ENCODE assay signal across 8 cellular contexts in the genomic region with DNA sequence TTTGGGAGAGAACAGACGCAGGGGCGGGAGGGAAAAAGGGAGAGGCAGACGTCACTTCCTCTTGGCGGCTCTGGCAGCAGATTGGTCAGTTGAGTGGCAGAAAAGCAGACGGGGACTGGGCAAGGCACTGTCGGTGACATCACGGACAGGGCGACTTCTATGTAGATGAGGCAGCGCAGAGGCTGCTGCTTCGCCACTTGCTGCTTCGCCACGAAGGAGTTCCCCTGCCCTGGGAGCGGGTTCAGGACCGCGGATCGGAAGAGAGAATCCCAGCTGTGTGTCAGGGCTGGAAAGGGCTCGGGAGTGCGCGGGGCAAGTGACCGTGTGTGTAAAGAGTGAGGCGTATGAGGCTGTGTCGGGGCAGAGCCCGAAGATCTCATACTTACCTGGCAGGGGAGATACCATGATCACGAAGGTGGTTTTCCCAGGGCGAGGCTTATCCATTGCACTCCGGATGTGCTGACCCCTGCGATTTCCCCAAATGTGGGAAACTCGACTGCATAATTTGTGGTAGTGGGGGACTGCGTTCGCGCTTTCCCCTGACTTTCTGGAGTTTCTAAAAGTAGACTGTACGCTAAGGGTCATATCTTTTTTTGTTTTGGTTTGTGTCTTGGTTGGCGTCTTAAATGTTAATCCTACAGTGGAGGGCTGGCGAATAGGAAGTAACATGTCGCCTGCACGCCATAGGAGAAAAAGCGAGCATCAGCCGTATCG.
DNase-seq lines count a peak whose midpoint lies in the region; ATAC-seq and TF ChIP-seq lines count a peak whose summit lies in the region.
"Not testable (repeated sequence)": the region's sequence is repeated elsewhere in the genome, so short reads cannot be mapped to it uniquely, and the experiment has no call there.

A gene (plus strand): TSS at position 379 of the 714 bp plus-strand sequence.

- H3K4me3 Mint-ChIP-seq in activated naive CD4-positive, alpha-beta T cell treated with anti-CD3 and anti-CD28 coated beads, Interleukin-2, amount 10 ng/mL, durations not matched to agents 7 days and 5 days, result peak within 1 kb of the TSS; percentile 63

- H3K27ac Mint-ChIP-seq in activated naive CD4-positive, alpha-beta T cell treated with anti-CD3 and anti-CD28 coated beads, Interleukin-2, amount 10 ng/mL, durations not matched to agents 7 days and 5 days, result peak within 1 kb of the TSS; percentile 98

- H3K36me3 Mint-ChIP-seq in activated naive CD4-positive, alpha-beta T cell treated with anti-CD3 and anti-CD28 coated beads, Interleukin-2, amount 10 ng/mL, durations not matched to agents 7 days and 5 days, result not testable (repeated sequence)

- DNase-seq in GM10266 (ENCODE audit: extremely low spot score) (peak; percentile 73), NCI-H1105 (lab: John Stamatoyannopoulos, UW) (peak; percentile 95), germinal center (ENCODE audit: low spot score) (peak; percentile 74), non-pigmented ciliary epithelial cell (ENCODE audit: low read depth) (peak; percentile 96), substantia nigra (lab: John Stamatoyannopoulos, UW) (peak in 44 of 49 donors; percentile 20 to 98 (median 82))
- DNase-seq in activated naive CD4-positive, alpha-beta T cell treated with anti-CD3 and anti-CD28 coated beads, Interleukin-2, amount 10 ng/mL, durations not matched to agents 7 days and 5 days, result peak; percentile 85

- peaks cover 35% of the 10 kb centered on the region for H3K27me3 Mint-ChIP-seq in activated naive CD4-positive, alpha-beta T cell treated with anti-CD3 and anti-CD28 coated beads, Interleukin-2, amount 10 ng/mL, durations not matched to agents 7 days and 5 days

- ATAC-seq in HG02642 (IDR thresholded peaks at IDR 0.05; ENCODE audit: poor library complexity, unreplicated experiment), result peak; percentile 97
- peak; percentile 100 for ATAC-seq in SK-N-SH treated with all-trans-retinoic acid at 6 μM for 48 hours

- not testable (repeated sequence) for TF ChIP-seq CTCF in GM10266 (IDR thresholded peaks at IDR 0.05; ENCODE audit: control insufficient read depth, insufficient read depth, low read depth, missing control alignments)

- peak within 1 kb of the TSS; percentile 91 for H3K27ac ChIP-seq in substantia nigra (ENCODE audit: low read depth, low read length, poor library complexity, severe bottlenecking)

- CTCF ChIA-PET in activated naive CD4-positive, alpha-beta T cell treated with anti-CD3 and anti-CD28 coated beads, Interleukin-2, amount 10 ng/mL, durations not matched to agents 7 days and 5 days (lab: Charles Lee), result not testable (repeated sequence)

- not testable (repeated sequence) for H3K9me3 Mint-ChIP-seq in activated naive CD4-positive, alpha-beta T cell treated with anti-CD3 and anti-CD28 coated beads, Interleukin-2, amount 10 ng/mL, durations not matched to agents 7 days and 5 days

- H3K4me1 Mint-ChIP-seq in activated naive CD4-positive, alpha-beta T cell treated with anti-CD3 and anti-CD28 coated beads, Interleukin-2, amount 10 ng/mL, durations not matched to agents 7 days and 5 days, result peaks cover 38% of the 10 kb centered on the region

TF ChIP-seq in SK-N-SH treated with all-trans-retinoic acid at 6 μM for 48 hours, 23 proteins besides CTCF, POLR2A, EP300 and RAD21:
- TF ChIP-seq RARB (CRISPR knock-in tag; IDR thresholded peaks at IDR 0.05) (0 out of 2 replicates have a peak, but pooled peaks have one; percentile 35), ESRRG (CRISPR knock-in tag; IDR thresholded peaks at IDR 0.05) (0 out of 2 replicates have a peak, but pooled peaks have one; percentile 16), ZFP30 (CRISPR knock-in tag; IDR thresholded peaks at IDR 0.05) (0 out of 2 replicates have a peak, but pooled peaks have one; percentile 48), TOX (CRISPR knock-in tag; IDR thresholded peaks at IDR 0.05; ENCODE audit: borderline replicate concordance) (peak; percentile 41)
- TF ChIP-seq, protein P1, sequence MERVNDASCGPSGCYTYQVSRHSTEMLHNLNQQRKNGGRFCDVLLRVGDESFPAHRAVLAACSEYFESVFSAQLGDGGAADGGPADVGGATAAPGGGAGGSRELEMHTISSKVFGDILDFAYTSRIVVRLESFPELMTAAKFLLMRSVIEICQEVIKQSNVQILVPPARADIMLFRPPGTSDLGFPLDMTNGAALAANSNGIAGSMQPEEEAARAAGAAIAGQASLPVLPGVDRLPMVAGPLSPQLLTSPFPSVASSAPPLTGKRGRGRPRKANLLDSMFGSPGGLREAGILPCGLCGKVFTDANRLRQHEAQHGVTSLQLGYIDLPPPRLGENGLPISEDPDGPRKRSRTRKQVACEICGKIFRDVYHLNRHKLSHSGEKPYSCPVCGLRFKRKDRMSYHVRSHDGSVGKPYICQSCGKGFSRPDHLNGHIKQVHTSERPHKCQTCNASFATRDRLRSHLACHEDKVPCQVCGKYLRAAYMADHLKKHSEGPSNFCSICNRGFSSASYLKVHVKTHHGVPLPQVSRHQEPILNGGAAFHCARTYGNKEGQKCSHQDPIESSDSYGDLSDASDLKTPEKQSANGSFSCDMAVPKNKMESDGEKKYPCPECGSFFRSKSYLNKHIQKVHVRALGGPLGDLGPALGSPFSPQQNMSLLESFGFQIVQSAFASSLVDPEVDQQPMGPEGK (CRISPR knock-in tag; IDR thresholded peaks at IDR 0.05; ENCODE audit: borderline replicate concordance), result peak; percentile 30; the same call in 1 of the 2 replicates

Comparison
In these comparisons a context has a peak if more than half of its experiments do, and no peak if none do; other contexts are left out.
1. Peak in every context shown above with its lines: DNase-seq, ATAC-seq and H3K27ac ChIP-seq.